ENCODE assay signal across 17 cellular contexts in the genomic region with DNA sequence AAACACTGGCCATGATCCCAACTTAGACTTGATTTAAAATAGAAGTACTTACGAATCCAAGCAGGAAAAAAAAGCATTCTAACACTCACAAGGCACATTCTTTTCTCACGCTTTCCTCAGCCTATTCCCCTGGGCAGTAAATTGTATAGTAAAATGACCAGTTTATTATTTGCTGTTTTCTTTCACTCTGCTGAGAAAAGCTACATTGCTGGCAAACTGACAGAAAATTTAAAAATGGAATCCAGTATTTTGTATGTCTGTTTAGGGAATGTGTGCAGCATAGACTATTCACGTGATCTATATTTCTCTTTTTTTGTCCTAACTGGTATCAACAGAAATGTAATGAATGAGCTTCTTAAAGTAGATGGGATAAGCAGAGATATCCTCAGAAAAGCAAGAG.
"Had no signal": no experiment of that assay in that cellular context is flagged by ENCODE, and none has a peak within 500 bp of the region (broad histone marks: within the 10 kb centered on the region; RNA-seq: fewer than 3 reads in every experiment).

No MANE protein-coding gene starts in this region.

- H3K4me1 ChIP-seq: colonic mucosa, uterus had no signal

- H3K36me3 ChIP-seq: colonic mucosa, gastrocnemius medialis, pancreas, uterus had no signal

- H3K27me3 ChIP-seq: colonic mucosa, gastrocnemius medialis, pancreas, uterus had no signal

- H3K9me3 ChIP-seq: colonic mucosa, gastrocnemius medialis, pancreas, uterus had no signal

- ATAC-seq: gastrocnemius medialis, natural killer cell, pancreas had no signal

- H3K27ac ChIP-seq: colonic mucosa, gastrocnemius medialis, pancreas, uterus had no signal

- H3K9me3 Mint-ChIP-seq: natural killer cell; stimulated activated naive CD8-positive, alpha-beta T cell treated with anti-CD3 and anti-CD28 coated beads, Interleukin-15, Interleukin-2, amounts not matched to agents 100 ng/mL and 50 ng/mL, for 24 hours had no signal

- H3K36me3 Mint-ChIP-seq: activated naive CD8-positive, alpha-beta T cell; natural killer cell had no signal

- H3K27ac Mint-ChIP-seq: activated naive CD8-positive, alpha-beta T cell; natural killer cell; stimulated activated naive CD8-positive, alpha-beta T cell treated with anti-CD3 and anti-CD28 coated beads, Interleukin-15, Interleukin-2, amounts not matched to agents 100 ng/mL and 50 ng/mL, for 24 hours had no signal

- H3K4me3 ChIP-seq: colonic mucosa, gastrocnemius medialis, lung, pancreas, uterus had no signal

- DNase-seq: activated CD4-positive, alpha-beta T cell treated with anti-CD3 and anti-CD28 coated beads, Interleukin-2, amount 50 U/mL, for 4 hours; activated CD4-positive, CD25-positive, alpha-beta regulatory T cell treated with anti-CD3 and anti-CD28 coated beads, Interleukin-2, amount 50 U/mL, for 72 hours; activated effector memory CD4-positive, alpha-beta T cell treated with anti-CD3 and anti-CD28 coated beads, Interleukin-2, amount 50 U/mL, for 16 hours; activated T-cell treated with anti-CD3 and anti-CD28 coated beads, Interleukin-2, amount 50 U/mL, for 1 hour; anterior cingulate cortex; colonic mucosa; gastrocnemius medialis; hippocampal formation; kidney glomerular epithelial cell; natural killer cell; pancreas; stimulated activated CD4-positive, alpha-beta T cell treated with anti-CD3 and anti-CD28 coated beads, Interleukin-15, amount 100 ng/mL, for 24 hours; stimulated activated CD4-positive, alpha-beta T cell treated with anti-CD3 and anti-CD28 coated beads, Interleukin-4, amount 100 ng/mL, for 24 hours; uterus had no signal

- H3K4me3 Mint-ChIP-seq: activated naive CD8-positive, alpha-beta T cell; natural killer cell; stimulated activated naive CD8-positive, alpha-beta T cell treated with anti-CD3 and anti-CD28 coated beads, Interleukin-15, Interleukin-2, amounts not matched to agents 100 ng/mL and 50 ng/mL, for 24 hours had no signal
